ENCODE assay signal across 10 cellular contexts in the genomic region with DNA sequence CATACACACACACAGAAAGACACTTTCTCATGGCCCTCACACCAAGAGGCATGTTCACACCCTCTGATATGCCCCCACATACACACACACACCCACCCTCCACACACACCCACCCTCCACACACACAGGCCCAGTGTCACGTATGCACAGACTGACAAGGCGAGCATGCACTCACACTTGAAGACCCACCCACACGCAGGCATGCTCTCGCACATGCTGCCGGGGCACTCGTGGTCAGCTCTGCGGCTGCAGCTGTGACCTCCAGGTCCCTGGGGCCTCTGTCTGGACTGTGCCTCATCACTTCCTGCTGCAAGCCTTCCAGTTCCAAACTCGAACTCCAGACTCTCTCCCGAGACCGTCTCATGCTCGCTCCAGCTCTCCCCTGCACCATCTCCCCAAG. TPM values are rescaled to one million over a fixed set of nuclear protein-coding genes. Genes with fewer than 3 reads are reported as not detected.
A peak's percentile ranks its signal among the peaks of the same experiment; 100 is the strongest.
DNase-seq lines count a peak whose midpoint lies in the region; ATAC-seq, FAIRE-seq and TF ChIP-seq lines count a peak whose summit lies in the region.
"Had no signal": no experiment of that assay in that cellular context is flagged by ENCODE, and none has a peak within 500 bp of the region (broad histone marks: within the 10 kb centered on the region; RNA-seq: fewer than 3 reads in every experiment).

No MANE protein-coding gene starts in this region.

- H3K4me1 ChIP-seq in K562 (replicated peaks in 1 of 2; ENCODE audit: control insufficient read depth in 2 of 2, insufficient read depth in 2 of 2, low read length in 2 of 2), result peaks cover 26 to 36% of the 10 kb centered on the region in 2 experiments
- H3K4me1 ChIP-seq in right lobe of liver, result no peaks in the 10 kb centered on the region
- H3K4me1 ChIP-seq in vagina, result peaks cover 25% of the 10 kb centered on the region

- CTCF ChIA-PET in K562 (lab: Yijun Ruan, JAX; ENCODE audit: low intra/inter-chr PET ratio), result no interaction called here

- in situ Hi-C loops in K562 (cut with MboI), result no loop called here

- ATAC-seq in K562 (peak; percentile 36; the same call in 1 of the 3 replicates), right lobe of liver (peak; percentile 34 to 64 (median 56)), HG02759 (IDR thresholded peaks at IDR 0.05; ENCODE audit: unreplicated experiment) (no peak)

- H3K4me2 ChIP-seq in K562 (ENCODE audit: insufficient read depth, low read length), result peak overlapping the region; percentile 9; the same call in 1 of the 2 replicates

- no peaks in the 10 kb centered on the region for H3K36me3 ChIP-seq in K562 (ENCODE audit: control insufficient read depth, insufficient read depth, low read length)
- no peaks in the 10 kb centered on the region for H3K36me3 ChIP-seq in right lobe of liver
- H3K36me3 ChIP-seq in vagina, result no peaks in the 10 kb centered on the region

- TF ChIP-seq EP300 in K562 (IDR thresholded peaks at IDR 0.05; ENCODE audit: low read length), result no peak

- no peak for TF ChIP-seq RAD21 in K562 (CRISPR knock-in tag; conservative IDR thresholded peaks at IDR 0.05 in 1 of 2, IDR thresholded peaks at IDR 0.05 in 1 of 2)

- H3K9me1 ChIP-seq in K562 (ENCODE audit: control insufficient read depth, insufficient read depth, low read length), result no peaks in the 10 kb centered on the region

- TF ChIP-seq CTCF in K562 (IDR thresholded peaks at IDR 0.05 in 2 of 3, conservative IDR thresholded peaks at IDR 0.05 in 1 of 3; ENCODE audit: insufficient read depth in 2 of 3, low read depth in 1 of 3, low read length in 3 of 3), result no peak
- TF ChIP-seq CTCF in right lobe of liver (IDR thresholded peaks at IDR 0.05), result no peak
- TF ChIP-seq CTCF in vagina (IDR thresholded peaks at IDR 0.05), result no peak
- no peak for TF ChIP-seq CTCF in GM10266 (IDR thresholded peaks at IDR 0.05; ENCODE audit: control insufficient read depth, insufficient read depth, low read depth, missing control alignments)

- no TSS peak for BruUV-seq in K562 (replicated peaks; lab: Mats Ljungman, UMichigan)

- 48% methylated on average over 7 of the region's 11 CpGs for WGBS in K562 (ENCODE audit: insufficient coverage, low coverage, missing lambda C conversion rate)
- 48% methylated on average over 7 of the region's 11 CpGs for WGBS in right lobe of liver (ENCODE audit: insufficient coverage, low coverage, low lambda C conversion rate, missing lambda C conversion rate)

- H3K4me3 Mint-ChIP-seq in activated naive CD4-positive, alpha-beta T cell treated with anti-CD3 and anti-CD28 coated beads, Interleukin-2, amount 50 U/mL, for 24 hours, result peak overlapping the region; percentile 47

- no peaks in the 10 kb centered on the region for H4K20me1 ChIP-seq in K562 (replicated peaks; ENCODE audit: control insufficient read depth, insufficient read depth, low read length)

- H2AFZ ChIP-seq in K562 (ENCODE audit: low read depth, low read length), result peak overlapping the region; percentile 77

- no peaks in the 10 kb centered on the region for H3K4me1 Mint-ChIP-seq in activated naive CD4-positive, alpha-beta T cell treated with anti-CD3 and anti-CD28 coated beads, Interleukin-2, amount 50 U/mL, for 24 hours

- POLR2A ChIA-PET in K562 (lab: Yijun Ruan, JAX), result no interaction called here

- no peaks in the 10 kb centered on the region for H3K36me3 Mint-ChIP-seq in activated naive CD4-positive, alpha-beta T cell treated with anti-CD3 and anti-CD28 coated beads, Interleukin-2, amount 50 U/mL, for 24 hours

- H3K27me3 Mint-ChIP-seq in activated naive CD4-positive, alpha-beta T cell treated with anti-CD3 and anti-CD28 coated beads, Interleukin-2, amount 50 U/mL, for 24 hours, result no peaks in the 10 kb centered on the region

- FAIRE-seq in K562 (lab: Jason Lieb, UNC), result peak; percentile 49

- H3K9me3 ChIP-seq in K562 (replicated peaks; ENCODE audit: control insufficient read depth, insufficient read depth, low read depth, low read length) (no peaks in the 10 kb centered on the region), right lobe of liver (no peaks in the 10 kb centered on the region), vagina (no peaks in the 10 kb centered on the region)

- no peaks in the 10 kb centered on the region for H3K79me2 ChIP-seq in K562 (ENCODE audit: control insufficient read depth, insufficient read depth, low read length)

- intact Hi-C loops in K562 (cut with micrococcal nuclease), result no loop called here
- intact Hi-C loops in right lobe of liver (cut with DNase I), result no loop called here
- intact Hi-C loops in vagina (cut with DNase I), result no loop called here

- TF ChIP-seq POLR2A in K562 (conservative IDR thresholded peaks at IDR 0.05) (no peak), right lobe of liver (IDR thresholded peaks at IDR 0.05) (no peak), vagina (IDR thresholded peaks at IDR 0.05) (no peak)

- no peaks in the 10 kb centered on the region for H3K9me3 Mint-ChIP-seq in activated naive CD4-positive, alpha-beta T cell treated with anti-CD3 and anti-CD28 coated beads, Interleukin-2, amount 50 U/mL, for 24 hours

- no peak for DNase-seq in activated naive CD4-positive, alpha-beta T cell treated with anti-CD3 and anti-CD28 coated beads, Interleukin-2, amount 50 U/mL, for 16 hours
- DNase-seq in K562 (ENCODE audit: extremely low read depth in 1 of 4, low spot score in 3 of 4) (peak in 3 of 4 experiments; percentile 34 to 51 (median 37)), right lobe of liver (peak in 1 of 3 donors; percentile 66), vagina (ENCODE audit: extremely low spot score in 2 of 2) (peak in 1 of 2 donors; percentile 89), GM10266 (ENCODE audit: extremely low spot score) (no peak), amniotic stem cell (lab: John Stamatoyannopoulos, UW) (no peak)
- DNase-seq: COR-L47, NCI-H2081 had no signal

- no peak overlapping the region for H3K27ac Mint-ChIP-seq in activated naive CD4-positive, alpha-beta T cell treated with anti-CD3 and anti-CD28 coated beads, Interleukin-2, amount 50 U/mL, for 24 hours

- H3K9ac ChIP-seq in K562 (ENCODE audit: insufficient read depth in 1 of 2, low read depth in 2 of 2, low read length in 2 of 2), result peak overlapping the region in 1 of 2 experiments; percentile 75; a peak in 2 of 4 replicates

- H3K4me3 ChIP-seq in K562 (no peak overlapping the region), right lobe of liver (no peak overlapping the region), vagina (peak overlapping the region; percentile 20 to 25)

- H3K27ac ChIP-seq in K562 (ENCODE audit: extremely low read depth, low read depth, low read length), result no peak overlapping the region; the same call in 2 of the 3 replicates
- H3K27ac ChIP-seq in right lobe of liver, result peak overlapping the region in 2 of 3 donors; percentile 49 to 69
- H3K27ac ChIP-seq in vagina, result peak overlapping the region; percentile 63

- H3K27me3 ChIP-seq in K562 (ENCODE audit: control insufficient read depth in 2 of 2, insufficient read depth in 2 of 2, low read length in 2 of 2) (no peaks in the 10 kb centered on the region; a peak in 1 of 5 replicates), right lobe of liver (no peaks in the 10 kb centered on the region), vagina (no peaks in the 10 kb centered on the region)

RNA-seq across cellular contexts. Expression of a gene that starts 9.6 kb away (rescaled TPM):
- 0.79 and 2.3 TPM in 2 replicates for total RNA-seq in K562 (2011; cell fraction: chromatin; rRNA removed; ENCODE audit: low replicate concordance)
- 1.4 and 1.5 TPM in 2 replicates for total RNA-seq in K562 (2011; cell fraction: nucleolus; rRNA removed)
- 0.81 and 0.92 TPM in 2 replicates for total RNA-seq in K562 (2011; cell fraction: nucleoplasm; rRNA removed)
- total RNA-seq in K562 (2014; rRNA removed) (0.09 and 0.20 TPM in 2 replicates), K562 (2014; rRNA removed; fragmentation: Illumina TruSeq; extraction: Trizol) (0.04 and 0.06 TPM in 2 replicates), K562 (2015; rRNA removed; fragmentation: Illumina TruSeq; extraction: Trizol) (0.14 and 0.19 TPM in 2 replicates), K562 (2021) (0.45 and 0.49 TPM in 2 replicates), right lobe of liver (1 to 10 TPM; 1.8 to 9.2 (median 4.1) TPM), vagina (28.7 TPM)
- polyA plus RNA-seq in K562 (2011; rRNA removed) (0.08 and 0.23 TPM in 2 replicates), K562 (2014; fragmentation: Illumina TruSeq; extraction: Trizol) (0.17 and 0.18 TPM in 2 replicates), K562 (2014; fragmentation: Nextera tagmentation; extraction: Ambion mirVana) (not detected), K562 (2014; rRNA removed) (under 0.01 and 0.19 TPM in 2 replicates)
- polyA plus RNA-seq in K562 (2011; cell fraction: cytosol; rRNA removed), result 0.12 and 0.16 TPM in 2 replicates
- polyA plus RNA-seq in K562 (2011; cell fraction: nucleus; rRNA removed), result 0.74 and 1.4 TPM in 2 replicates
- 0.27 and 0.53 TPM in 2 replicates for polyA plus RNA-seq in K562 (2012)
- 0.18 and 0.21 TPM in 2 replicates for polyA minus RNA-seq in K562 (2011; rRNA and poly(A)+ RNA removed)
- 0.48 and 0.91 TPM in 2 replicates for polyA minus RNA-seq in K562 (2011; cell fraction: cytosol; rRNA and poly(A)+ RNA removed)
- polyA minus RNA-seq in K562 (2011; cell fraction: nucleus; rRNA and poly(A)+ RNA removed), result 0.54 and 0.78 TPM in 2 replicates

RNA-seq across cellular contexts. Expression of a gene that starts 26.8 kb away (rescaled TPM):
- 85.5 and 108 TPM in 2 replicates for total RNA-seq in K562 (2011; cell fraction: chromatin; rRNA removed; ENCODE audit: low replicate concordance)
- total RNA-seq in K562 (2011; cell fraction: nucleolus; rRNA removed), result 98.2 and 104 TPM in 2 replicates
- total RNA-seq in K562 (2011; cell fraction: nucleoplasm; rRNA removed), result 118 and 162 TPM in 2 replicates
- total RNA-seq in K562 (2014; rRNA removed) (11.9 and 16.6 TPM in 2 replicates), K562 (2014; rRNA removed; fragmentation: Illumina TruSeq; extraction: Trizol) (7.5 TPM in 2 replicates), K562 (2015; rRNA removed; fragmentation: Illumina TruSeq; extraction: Trizol) (15.0 and 16.3 TPM in 2 replicates), K562 (2021) (45.5 and 50.2 TPM in 2 replicates), right lobe of liver (100 to 1,000 TPM in 2 of 6 experiments, 10 to 100 TPM in 4; 62.5 to 159 (median 81.0) TPM), vagina (77.3 TPM)
- polyA plus RNA-seq in K562 (2011; rRNA removed) (29.4 and 54.6 TPM in 2 replicates), K562 (2014; fragmentation: Illumina TruSeq; extraction: Trizol) (59.9 and 75.8 TPM in 2 replicates), K562 (2014; fragmentation: Nextera tagmentation; extraction: Ambion mirVana) (10 to 100 TPM in 1 of 2 experiments, 1 to 10 TPM in 1; 9.4 to 15.7 TPM), K562 (2014; rRNA removed) (25.8 and 38.7 TPM in 2 replicates)
- polyA plus RNA-seq in K562 (2011; cell fraction: cytosol; rRNA removed), result 35.7 and 56.0 TPM in 2 replicates
- 88.3 and 109 TPM in 2 replicates for polyA plus RNA-seq in K562 (2011; cell fraction: nucleus; rRNA removed)
- polyA plus RNA-seq in K562 (2012), result 62.0 and 173 TPM in 2 replicates
- polyA minus RNA-seq in K562 (2011; rRNA and poly(A)+ RNA removed), result 27.0 and 40.7 TPM in 2 replicates
- 42.1 and 45.9 TPM in 2 replicates for polyA minus RNA-seq in K562 (2011; cell fraction: cytosol; rRNA and poly(A)+ RNA removed)
- polyA minus RNA-seq in K562 (2011; cell fraction: nucleus; rRNA and poly(A)+ RNA removed), result 22.3 and 26.4 TPM in 2 replicates

RNA-seq across cellular contexts. Expression of a gene that starts 34.0 kb away (rescaled TPM):
- 41.3 and 76.7 TPM in 2 replicates for total RNA-seq in K562 (2011; cell fraction: chromatin; rRNA removed; ENCODE audit: low replicate concordance)
- total RNA-seq in K562 (2011; cell fraction: nucleolus; rRNA removed), result 44.1 and 46.0 TPM in 2 replicates
- total RNA-seq in K562 (2011; cell fraction: nucleoplasm; rRNA removed), result 51.3 and 101 TPM in 2 replicates
- total RNA-seq in K562 (2014; rRNA removed) (131 and 181 TPM in 2 replicates), K562 (2014; rRNA removed; fragmentation: Illumina TruSeq; extraction: Trizol) (78.6 and 96.2 TPM in 2 replicates), K562 (2015; rRNA removed; fragmentation: Illumina TruSeq; extraction: Trizol) (89.5 and 105 TPM in 2 replicates), K562 (2021) (153 and 154 TPM in 2 replicates), right lobe of liver (10 to 100 TPM; 47.3 to 81.9 (median 60.4) TPM), vagina (48.1 TPM)
- polyA plus RNA-seq in K562 (2011; rRNA removed) (166 and 197 TPM in 2 replicates), K562 (2014; fragmentation: Illumina TruSeq; extraction: Trizol) (120 and 148 TPM in 2 replicates), K562 (2014; fragmentation: Nextera tagmentation; extraction: Ambion mirVana) (10 to 100 TPM; 19.5 to 28.2 TPM), K562 (2014; rRNA removed) (121 and 186 TPM in 2 replicates)
- 173 and 272 TPM in 2 replicates for polyA plus RNA-seq in K562 (2011; cell fraction: cytosol; rRNA removed)
- polyA plus RNA-seq in K562 (2011; cell fraction: nucleus; rRNA removed), result 214 and 295 TPM in 2 replicates
- polyA plus RNA-seq in K562 (2012), result 232 and 237 TPM in 2 replicates
- polyA minus RNA-seq in K562 (2011; rRNA and poly(A)+ RNA removed), result 36.3 and 56.6 TPM in 2 replicates
- polyA minus RNA-seq in K562 (2011; cell fraction: cytosol; rRNA and poly(A)+ RNA removed), result 49.1 and 55.1 TPM in 2 replicates
- polyA minus RNA-seq in K562 (2011; cell fraction: nucleus; rRNA and poly(A)+ RNA removed), result 25.6 and 30.0 TPM in 2 replicates

RNA-seq across cellular contexts. Expression of a gene that starts 37.1 kb away (rescaled TPM):
- 45.9 and 72.8 TPM in 2 replicates for total RNA-seq in K562 (2011; cell fraction: chromatin; rRNA removed; ENCODE audit: low replicate concordance)
- total RNA-seq in K562 (2011; cell fraction: nucleolus; rRNA removed), result 87.9 and 89.6 TPM in 2 replicates
- total RNA-seq in K562 (2011; cell fraction: nucleoplasm; rRNA removed), result 65.0 and 77.8 TPM in 2 replicates
- total RNA-seq in K562 (2014; rRNA removed), result 33.9 and 46.1 TPM in 2 replicates
- 27.6 and 36.7 TPM in 2 replicates for total RNA-seq in K562 (2014; rRNA removed; fragmentation: Illumina TruSeq; extraction: Trizol)
- 43.3 and 47.4 TPM in 2 replicates for total RNA-seq in K562 (2015; rRNA removed; fragmentation: Illumina TruSeq; extraction: Trizol)
- total RNA-seq in K562 (2021), result 46.2 and 52.6 TPM in 2 replicates
- 57.5 and 66.5 TPM in 2 replicates for polyA plus RNA-seq in K562 (2011; rRNA removed)
- polyA plus RNA-seq in K562 (2011; cell fraction: cytosol; rRNA removed), result 43.7 and 49.1 TPM in 2 replicates
- polyA plus RNA-seq in K562 (2011; cell fraction: nucleus; rRNA removed), result 68.1 and 73.5 TPM in 2 replicates
- polyA plus RNA-seq in K562 (2012), result 34.5 and 47.6 TPM in 2 replicates
- polyA plus RNA-seq in K562 (2014; fragmentation: Illumina TruSeq; extraction: Trizol), result 37.7 and 48.6 TPM in 2 replicates
- 10 to 100 TPM; 78.9 to 81.6 TPM for polyA plus RNA-seq in K562 (2014; fragmentation: Nextera tagmentation; extraction: Ambion mirVana)
- 43.9 and 48.0 TPM in 2 replicates for polyA plus RNA-seq in K562 (2014; rRNA removed)
- polyA minus RNA-seq in K562 (2011; rRNA and poly(A)+ RNA removed), result 40.5 and 44.5 TPM in 2 replicates
- 40.1 and 41.0 TPM in 2 replicates for polyA minus RNA-seq in K562 (2011; cell fraction: cytosol; rRNA and poly(A)+ RNA removed)
- polyA minus RNA-seq in K562 (2011; cell fraction: nucleus; rRNA and poly(A)+ RNA removed), result 50.9 and 92.0 TPM in 2 replicates
- 10 to 100 TPM; 10.7 to 21.6 (median 17.3) TPM for total RNA-seq in right lobe of liver
- total RNA-seq in vagina, result 55.2 TPM

RNA-seq across cellular contexts. Expression of a gene that starts 42.5 kb away (rescaled TPM):
- total RNA-seq in K562 (2011; cell fraction: chromatin; rRNA removed; ENCODE audit: low replicate concordance), result 143 and 177 TPM in 2 replicates
- total RNA-seq in K562 (2011; cell fraction: nucleolus; rRNA removed), result 86.9 and 104 TPM in 2 replicates
- total RNA-seq in K562 (2011; cell fraction: nucleoplasm; rRNA removed), result 98.0 and 109 TPM in 2 replicates
- total RNA-seq in K562 (2014; rRNA removed) (43.3 and 54.7 TPM in 2 replicates), K562 (2014; rRNA removed; fragmentation: Illumina TruSeq; extraction: Trizol) (47.0 and 50.4 TPM in 2 replicates), K562 (2015; rRNA removed; fragmentation: Illumina TruSeq; extraction: Trizol) (57.3 and 59.0 TPM in 2 replicates), K562 (2021) (57.9 and 58.9 TPM in 2 replicates), right lobe of liver (10 to 100 TPM; 33.4 to 79.9 (median 55.0) TPM), vagina (149 TPM)
- polyA plus RNA-seq in K562 (2011; rRNA removed) (95.9 and 108 TPM in 2 replicates), K562 (2014; fragmentation: Illumina TruSeq; extraction: Trizol) (83.6 and 86.9 TPM in 2 replicates), K562 (2014; fragmentation: Nextera tagmentation; extraction: Ambion mirVana) (10 to 100 TPM; 49.3 to 85.1 TPM), K562 (2014; rRNA removed) (54.5 and 57.3 TPM in 2 replicates)
- 106 and 115 TPM in 2 replicates for polyA plus RNA-seq in K562 (2011; cell fraction: cytosol; rRNA removed)
- polyA plus RNA-seq in K562 (2011; cell fraction: nucleus; rRNA removed), result 190 and 247 TPM in 2 replicates
- polyA plus RNA-seq in K562 (2012), result 56.9 and 91.3 TPM in 2 replicates
- 81.2 and 84.6 TPM in 2 replicates for polyA minus RNA-seq in K562 (2011; rRNA and poly(A)+ RNA removed)
- 31.6 and 38.1 TPM in 2 replicates for polyA minus RNA-seq in K562 (2011; cell fraction: cytosol; rRNA and poly(A)+ RNA removed)
- 49.8 and 82.9 TPM in 2 replicates for polyA minus RNA-seq in K562 (2011; cell fraction: nucleus; rRNA and poly(A)+ RNA removed)

Comparison
In these comparisons a context has a peak if more than half of its experiments do, and no peak if none do; other contexts are left out.
1. DNase-seq: peak in K562 (3 of 4); none in activated naive CD4-positive, alpha-beta T cell treated with anti-CD3 and anti-CD28 coated beads, Interleukin-2, amount 50 U/mL, for 16 hours (single experiment), GM10266 (single experiment) and amniotic stem cell (single experiment).
2. H3K4me3 ChIP-seq: peak in vagina (2 of 2); none in K562 (single experiment) and right lobe of liver (0 of 3).